15 cellular contexts compared by ENCODE assay signal in genomic region chr16:11499295-11500089, GRCh38.
DNase-seq lines count a peak whose midpoint lies in the region; ATAC-seq and TF ChIP-seq lines count a peak whose summit lies in the region.
"Had no signal": no experiment of that assay in that cellular context is flagged by ENCODE, and none has a peak within 500 bp of the region (broad histone marks: within the 10 kb centered on the region; RNA-seq: fewer than 3 reads in every experiment).

No MANE protein-coding gene starts in this region.

- H3K27me3 Mint-ChIP-seq in Calu3 (ENCODE audit: unreplicated experiment) (no peaks in the 10 kb centered on the region), MCF 10A (ENCODE audit: insufficient read depth, unreplicated experiment) (no peaks in the 10 kb centered on the region)
- H3K27me3 Mint-ChIP-seq: activated CD8-positive, alpha-beta T cell treated with anti-CD3 and anti-CD28 coated beads for 36 hours had no signal

- H3K9me3 ChIP-seq in upper lobe of right lung = no peaks in the 10 kb centered on the region
- H3K9me3 ChIP-seq: prostate gland, transverse colon had no signal

- TF ChIP-seq CTCF in Calu3 (IDR thresholded peaks at IDR 0.05; ENCODE audit: unreplicated experiment) (no peak), MCF 10A (IDR thresholded peaks at IDR 0.05; ENCODE audit: unreplicated experiment) (no peak), upper lobe of right lung (IDR thresholded peaks at IDR 0.05) (no peak)

- ATAC-seq in upper lobe of right lung (no peak), HG03159 (IDR thresholded peaks at IDR 0.05; ENCODE audit: unreplicated experiment) (no peak)
- ATAC-seq: activated CD8-positive, alpha-beta T cell treated with anti-CD3 and anti-CD28 coated beads for 36 hours; CD8-positive, alpha-beta T cell had no signal

- H3K4me3 Mint-ChIP-seq in Calu3 (ENCODE audit: low read depth, unreplicated experiment) = no peak overlapping the region
- no peak overlapping the region for H3K4me3 Mint-ChIP-seq in MCF 10A (ENCODE audit: unreplicated experiment)
- H3K4me3 Mint-ChIP-seq: activated CD8-positive, alpha-beta T cell treated with anti-CD3 and anti-CD28 coated beads for 36 hours; CD8-positive, alpha-beta T cell had no signal

- H3K27me3 ChIP-seq in upper lobe of right lung = no peaks in the 10 kb centered on the region
- H3K27me3 ChIP-seq: transverse colon had no signal

- H3K36me3 Mint-ChIP-seq in Calu3 (ENCODE audit: insufficient read depth, unreplicated experiment) (peaks cover 32% of the 10 kb centered on the region), MCF 10A (ENCODE audit: insufficient read depth, unreplicated experiment) (peaks cover 8% of the 10 kb centered on the region)
- H3K36me3 Mint-ChIP-seq: CD8-positive, alpha-beta T cell had no signal

- BruUV-seq in Calu3 (replicated peaks; lab: Mats Ljungman, UMichigan) (no TSS peak), MCF 10A (replicated peaks; lab: Mats Ljungman, UMichigan) (no TSS peak)

- no peaks in the 10 kb centered on the region for H3K36me3 ChIP-seq in upper lobe of right lung
- H3K36me3 ChIP-seq: prostate gland, transverse colon had no signal

- peaks cover 22% of the 10 kb centered on the region for H3K4me1 ChIP-seq in upper lobe of right lung

- no peak overlapping the region for H3K27ac Mint-ChIP-seq in Calu3 (ENCODE audit: unreplicated experiment)
- H3K27ac Mint-ChIP-seq in MCF 10A (ENCODE audit: low read depth, unreplicated experiment) = no peak overlapping the region
- H3K27ac Mint-ChIP-seq: activated CD8-positive, alpha-beta T cell treated with anti-CD3 and anti-CD28 coated beads for 36 hours; CD8-positive, alpha-beta T cell had no signal

- H3K27ac ChIP-seq in upper lobe of right lung = no peak overlapping the region
- H3K27ac ChIP-seq: prostate gland, transverse colon had no signal

- H3K4me3 ChIP-seq in upper lobe of right lung = no peak overlapping the region
- H3K4me3 ChIP-seq: prostate gland, transverse colon had no signal

- POLR2A ChIA-PET in MCF 10A (lab: Yijun Ruan, JAX) = no interaction called here

- DNase-seq in Calu3 = peak; percentile 46
- DNase-seq in M059J (ENCODE audit: low read depth) = peak; percentile 50
- peak; percentile 53 for DNase-seq in MCF 10A (ENCODE audit: unreplicated experiment)
- DNase-seq in posterior vena cava (ENCODE audit: low spot score) = peak; percentile 47
- no peak for DNase-seq in upper lobe of right lung
- DNase-seq in H4 (ENCODE audit: low spot score) = no peak
- DNase-seq: activated CD8-positive, alpha-beta T cell treated with anti-CD3 and anti-CD28 coated beads for 36 hours; activated effector memory CD4-positive, alpha-beta T cell treated with Interleukin-2 at 50 U/mL for 16 hours; CD8-positive, alpha-beta T cell; hypothalamus; NCI-H1105; T-helper 9 cell; transverse colon had no signal

- H3K9me3 Mint-ChIP-seq in Calu3 (ENCODE audit: low read depth, unreplicated experiment) (no peaks in the 10 kb centered on the region), MCF 10A (ENCODE audit: unreplicated experiment) (no peaks in the 10 kb centered on the region)
- H3K9me3 Mint-ChIP-seq: activated CD8-positive, alpha-beta T cell treated with anti-CD3 and anti-CD28 coated beads for 36 hours; CD8-positive, alpha-beta T cell had no signal

- CTCF ChIA-PET in Calu3 (lab: Charles Lee) (interaction anchor here (0.6 kb wide), 1 partner anchor 559 kb away, joined by 4 read pairs; no protein-coding TSS in a partner anchor), MCF 10A (lab: Yijun Ruan, JAX) (interaction anchor here (0.6 to 1.9 kb wide), 4 partner anchors 37 to 142 kb away, joined by 3 to 6 read pairs (median 3); no protein-coding TSS in a partner anchor)

- H3K4me1 Mint-ChIP-seq in Calu3 (ENCODE audit: low read depth, unreplicated experiment) (peaks cover 30% of the 10 kb centered on the region), MCF 10A (ENCODE audit: insufficient read depth, unreplicated experiment) (peaks cover 20% of the 10 kb centered on the region)

- intact Hi-C loops in Calu3 (cut with micrococcal nuclease; ENCODE audit: unreplicated experiment) = loop anchor here (5.0 kb wide), 1 partner anchor 92 kb away; no protein-coding TSS in a partner anchor
- intact Hi-C loops in MCF 10A (cut with micrococcal nuclease) = no loop called here
- intact Hi-C loops in posterior vena cava (cut with DNase I) = no loop called here
- intact Hi-C loops in upper lobe of right lung (cut with DNase I) = no loop called here

Comparison
In these comparisons a context has a peak if more than half of its experiments do, and no peak if none do; other contexts are left out.
1. DNase-seq: peak in Calu3 (single experiment), M059J (single experiment), MCF 10A (single experiment) and posterior vena cava (single experiment); none in upper lobe of right lung (single experiment) and H4 (single experiment).